8 cellular contexts compared by ENCODE assay signal in genomic region chrX:130084651-130085237, GRCh38. TPM values are rescaled to one million over a fixed set of nuclear protein-coding genes. Genes with fewer than 3 reads are reported as not detected.
DNase-seq lines count a peak whose midpoint lies in the region; ATAC-seq, FAIRE-seq and TF ChIP-seq lines count a peak whose summit lies in the region.

No MANE protein-coding gene starts in this region.

- no peak overlapping the region for H2AFZ ChIP-seq in Loucy (ENCODE audit: low read length)

- peak; percentile 36 for ATAC-seq in GM21515 (IDR thresholded peaks at IDR 0.05; ENCODE audit: unreplicated experiment)

- TF ChIP-seq POLR2A in GM12892 (IDR thresholded peaks at IDR 0.05; ENCODE audit: low read depth, low read length): no peak

- no peaks in the 10 kb centered on the region for H3K27me3 Mint-ChIP-seq in chondrocyte (ENCODE audit: low read depth)

- peaks cover 35% of the 10 kb centered on the region for H3K4me1 Mint-ChIP-seq in chondrocyte (ENCODE audit: low read depth)

- H3F3A ChIP-seq in Loucy (ENCODE audit: low read depth): no peaks in the 10 kb centered on the region

- H3K27me3 ChIP-seq in Loucy (ENCODE audit: insufficient read depth, low read length, poor library complexity, severe bottlenecking): no peaks in the 10 kb centered on the region

- H3K4me2 ChIP-seq in Loucy (ENCODE audit: low read depth, low read length, poor library complexity, severe bottlenecking): peak overlapping the region; percentile 94

- no peaks in the 10 kb centered on the region for H3K9me3 Mint-ChIP-seq in chondrocyte (ENCODE audit: low read depth)

- peaks cover 80% of the 10 kb centered on the region for H3K79me2 ChIP-seq in Loucy (ENCODE audit: insufficient read depth, low read length)

- H3K4me3 Mint-ChIP-seq in chondrocyte (ENCODE audit: unreplicated experiment): no peak overlapping the region

- H3K36me3 Mint-ChIP-seq in chondrocyte (ENCODE audit: low read depth): no peaks in the 10 kb centered on the region

- H3K9me2 ChIP-seq in Loucy (replicated peaks; ENCODE audit: low read depth, low read length): no peaks in the 10 kb centered on the region

- peaks cover 57% of the 10 kb centered on the region for H3K4me1 ChIP-seq in Loucy (ENCODE audit: insufficient read depth, low read length, poor library complexity, severe bottlenecking)

- TF ChIP-seq CTCF in Loucy (conservative IDR thresholded peaks at IDR 0.05; ENCODE audit: low read length) (no peak), chondrocyte (IDR thresholded peaks at IDR 0.05) (no peak)

- no peak overlapping the region for H3K27ac Mint-ChIP-seq in chondrocyte (ENCODE audit: unreplicated experiment)

- no peaks in the 10 kb centered on the region for H4K20me1 ChIP-seq in Loucy (ENCODE audit: insufficient read depth, low read length, poor library complexity, severe bottlenecking)

- peak overlapping the region; percentile 73 for H3K4me3 ChIP-seq in Loucy (ENCODE audit: low read length, poor library complexity, severe bottlenecking)

- peak overlapping the region; percentile 83 for H3K9ac ChIP-seq in Loucy (ENCODE audit: low read depth, low read length, poor library complexity, severe bottlenecking)

- peak; percentile 90 for FAIRE-seq in GM12892 (lab: Jason Lieb, UNC)

- DNase-seq in GM12892 (ENCODE audit: insufficient read length) (no peak), germinal center (ENCODE audit: low spot score) (peak; percentile 39), chondrocyte (ENCODE audit: low spot score) (no peak), NCI-H510A (lab: John Stamatoyannopoulos, UW) (no peak), NCI-H2196 (lab: John Stamatoyannopoulos, UW; ENCODE audit: unreplicated experiment) (no peak), amygdala (lab: John Stamatoyannopoulos, UW) (no peak)

- H3K36me3 ChIP-seq in Loucy (ENCODE audit: insufficient read depth, low read length): no peaks in the 10 kb centered on the region; the same call in 1 of the 2 replicates

- no peaks in the 10 kb centered on the region for H3K9me3 ChIP-seq in Loucy (ENCODE audit: insufficient read depth, low read depth, low read length)

RNA-seq across cellular contexts. Expression of gene ELF4, which starts 25.6 kb away (rescaled TPM):
- polyA plus RNA-seq in GM12892 (2012; ENCODE audit: missing spikeins): 12.9 TPM
- total RNA-seq in chondrocyte: 18.1 to 25.7 TPM (median 22.2 TPM) in 3 replicates
